ENCODE assay signal across 15 cellular contexts in the genomic region with DNA sequence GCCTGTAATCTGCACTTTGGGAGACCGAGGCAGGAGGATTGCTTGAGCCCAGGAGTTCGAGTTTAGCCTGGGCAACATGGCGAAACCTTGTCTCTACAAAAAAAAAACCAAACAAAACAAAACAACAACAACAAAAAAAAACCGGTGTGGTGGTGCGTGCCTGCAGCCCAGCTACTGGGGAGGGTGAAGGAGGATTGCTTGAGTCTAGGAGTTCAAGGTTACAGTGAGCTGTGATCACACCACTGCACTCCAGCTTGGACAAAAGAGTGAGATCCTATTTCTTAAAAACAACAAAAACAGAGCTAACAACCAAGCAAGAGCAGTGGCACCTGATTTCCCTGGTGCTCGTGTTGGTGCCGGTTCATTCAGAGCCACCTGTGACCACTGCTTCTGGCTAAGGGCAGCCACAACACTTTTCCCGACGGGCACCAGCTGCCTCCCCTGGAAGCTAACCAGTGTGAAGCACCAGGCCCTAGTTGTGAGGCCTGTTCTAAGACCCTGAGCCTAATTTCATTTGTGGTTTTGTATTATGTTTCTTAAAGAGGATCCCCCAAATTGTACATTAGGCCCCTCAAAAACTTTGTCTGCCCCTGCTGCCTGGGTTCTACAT. TPM values are rescaled to one million over a fixed set of nuclear protein-coding genes. Genes with fewer than 3 reads are reported as not detected.
DNase-seq lines count a peak whose midpoint lies in the region; ATAC-seq and TF ChIP-seq lines count a peak whose summit lies in the region.
"Had no signal": no experiment of that assay in that cellular context is flagged by ENCODE, and none has a peak within 500 bp of the region (broad histone marks: within the 10 kb centered on the region; RNA-seq: fewer than 3 reads in every experiment).

No MANE protein-coding gene starts in this region.

- H3K36me3 Mint-ChIP-seq in activated naive CD8-positive, alpha-beta T cell = no peaks in the 10 kb centered on the region
- H3K36me3 Mint-ChIP-seq in activated naive CD8-positive, alpha-beta T cell treated with anti-CD3 and anti-CD28 coated beads for 36 hours = peaks cover 2% of the 10 kb centered on the region
- H3K36me3 Mint-ChIP-seq in neural progenitor cell = peaks cover 4% of the 10 kb centered on the region

- intact Hi-C loops in colonic mucosa (cut with DNase I) = no loop called here

- no peak overlapping the region for H3K4me2 ChIP-seq in neural progenitor cell
- H3K4me2 ChIP-seq: A549 had no signal

- H2AFZ ChIP-seq in neural progenitor cell (replicated peaks) = no peak overlapping the region

- H3K27me3 ChIP-seq in neural progenitor cell = peaks cover 10% of the 10 kb centered on the region
- H3K27me3 ChIP-seq in colonic mucosa = no peaks in the 10 kb centered on the region

- DNase-seq in activated naive CD8-positive, alpha-beta T cell treated with anti-CD3 and anti-CD28 coated beads for 36 hours = no peak
- no peak for DNase-seq in epithelial cell of proximal tubule (ENCODE audit: low read depth)
- DNase-seq in neural progenitor cell (ENCODE audit: low spot score) = peak; percentile 3
- DNase-seq in HEK293T (ENCODE audit: extremely low spot score) = no peak
- DNase-seq in colonic mucosa = no peak
- no peak for DNase-seq in erythroblast (lab: John Stamatoyannopoulos, UW)
- DNase-seq: activated CD8-positive, alpha-beta memory T cell treated with anti-CD3 and anti-CD28 coated beads for 24 hours; activated effector memory CD4-positive, alpha-beta T cell treated with Interleukin-2 at 50 U/mL for 16 hours; NCI-H1930; NCI-H524 treated with DMSO at 0.1 percent for 48 hours; stimulated activated naive CD4-positive, alpha-beta T cell had no signal

- H3K4me3 Mint-ChIP-seq in activated naive CD8-positive, alpha-beta T cell = peak overlapping the region; percentile 12
- no peak overlapping the region for H3K4me3 Mint-ChIP-seq in activated naive CD8-positive, alpha-beta T cell treated with anti-CD3 and anti-CD28 coated beads for 36 hours
- H3K4me3 Mint-ChIP-seq in neural progenitor cell = peak overlapping the region; percentile 49

- H3K9me3 ChIP-seq in neural progenitor cell (ENCODE audit: low read depth) = no peaks in the 10 kb centered on the region
- H3K9me3 ChIP-seq in colonic mucosa = no peaks in the 10 kb centered on the region
- H3K9me3 ChIP-seq: A549 had no signal

- ATAC-seq in GM21717 (IDR thresholded peaks at IDR 0.05; ENCODE audit: unreplicated experiment) = no peak

- H3K9me3 Mint-ChIP-seq in activated naive CD8-positive, alpha-beta T cell (ENCODE audit: low read depth) = no peaks in the 10 kb centered on the region
- H3K9me3 Mint-ChIP-seq in activated naive CD8-positive, alpha-beta T cell treated with anti-CD3 and anti-CD28 coated beads for 36 hours = no peaks in the 10 kb centered on the region
- no peaks in the 10 kb centered on the region for H3K9me3 Mint-ChIP-seq in neural progenitor cell

- H3K4me3 ChIP-seq in epithelial cell of proximal tubule (ENCODE audit: low read depth, low read length) (peak overlapping the region; percentile 69), neural progenitor cell (no peak overlapping the region), colonic mucosa (no peak overlapping the region)
- H3K4me3 ChIP-seq: A549 had no signal

- no peaks in the 10 kb centered on the region for H3K36me3 ChIP-seq in neural progenitor cell
- H3K36me3 ChIP-seq in colonic mucosa = no peaks in the 10 kb centered on the region

- peaks cover 14% of the 10 kb centered on the region for H3K4me1 Mint-ChIP-seq in activated naive CD8-positive, alpha-beta T cell (ENCODE audit: low read depth)
- peaks cover 11% of the 10 kb centered on the region for H3K4me1 Mint-ChIP-seq in activated naive CD8-positive, alpha-beta T cell treated with anti-CD3 and anti-CD28 coated beads for 36 hours
- H3K4me1 Mint-ChIP-seq in neural progenitor cell = peaks cover 6% of the 10 kb centered on the region

- peaks cover 2% of the 10 kb centered on the region for H3K27me3 Mint-ChIP-seq in activated naive CD8-positive, alpha-beta T cell
- H3K27me3 Mint-ChIP-seq in activated naive CD8-positive, alpha-beta T cell treated with anti-CD3 and anti-CD28 coated beads for 36 hours = peaks cover 16% of the 10 kb centered on the region
- peaks cover 11% of the 10 kb centered on the region for H3K27me3 Mint-ChIP-seq in neural progenitor cell (ENCODE audit: insufficient read depth, low read depth)

- no peak for TF ChIP-seq CTCF in epithelial cell of proximal tubule (conservative IDR thresholded peaks at IDR 0.05; ENCODE audit: low read depth, low read length)
- TF ChIP-seq CTCF in neural progenitor cell (IDR thresholded peaks at IDR 0.05) = no peak
- TF ChIP-seq CTCF in colonic mucosa (IDR thresholded peaks at IDR 0.05) = no peak

- H3F3A ChIP-seq in neural progenitor cell (ENCODE audit: low read depth) = peaks cover 25% of the 10 kb centered on the region

- no peak for TF ChIP-seq POLR2A in erythroblast (IDR thresholded peaks at IDR 0.05; ENCODE audit: low read length)

- no peak overlapping the region for H3K27ac Mint-ChIP-seq in activated naive CD8-positive, alpha-beta T cell
- no peak overlapping the region for H3K27ac Mint-ChIP-seq in activated naive CD8-positive, alpha-beta T cell treated with anti-CD3 and anti-CD28 coated beads for 36 hours
- H3K27ac Mint-ChIP-seq in neural progenitor cell = no peak overlapping the region

- CTCF ChIA-PET in HEK293T (lab: Yijun Ruan, JAX) = no interaction called here

- H3K9ac ChIP-seq in neural progenitor cell (no peak overlapping the region), colonic mucosa (ENCODE audit: low read depth in 2 of 2, low read length in 2 of 2) (no peak overlapping the region)

- H3K79me2 ChIP-seq in neural progenitor cell (ENCODE audit: low read depth) = no peaks in the 10 kb centered on the region

- POLR2A ChIA-PET in HEK293T (lab: Yijun Ruan, JAX) = no interaction called here

- no peaks in the 10 kb centered on the region for H4K20me1 ChIP-seq in neural progenitor cell (ENCODE audit: low read depth)

- H3K27ac ChIP-seq in neural progenitor cell (no peak overlapping the region), colonic mucosa (no peak overlapping the region)
- H3K27ac ChIP-seq: A549 had no signal

- H3K4me1 ChIP-seq in neural progenitor cell (peaks cover 10% of the 10 kb centered on the region), colonic mucosa (no peaks in the 10 kb centered on the region)

TF ChIP-seq in HEK293T, 16 proteins besides CTCF, POLR2A, EP300 and RAD21:
- no peak for TF ChIP-seq FOXA1 (IDR thresholded peaks at IDR 0.05)
- TF ChIP-seq L3MBTL2 (conservative IDR thresholded peaks at IDR 0.05) = no peak
- TF ChIP-seq FOXK2 (IDR thresholded peaks at IDR 0.05) = no peak
- TF ChIP-seq BHLHE40 (IDR thresholded peaks at IDR 0.05; ENCODE audit: borderline replicate concordance) = no peak
- TF ChIP-seq NFRKB (IDR thresholded peaks at IDR 0.05) = no peak

RNA-seq across cellular contexts. Expression of gene AOX1, which starts 1.3 kb away (rescaled TPM):
- total RNA-seq in activated naive CD8-positive, alpha-beta T cell treated with anti-CD3 and anti-CD28 coated beads for 36 hours = under 1 TPM in 1 of 2 experiments, not detected in 1; 0.19 TPM
- total RNA-seq in epithelial cell of proximal tubule = 6.6 and 16.8 TPM in 2 replicates
- total RNA-seq in neural progenitor cell (ENCODE audit: low replicate concordance) = 5.7 and 6.2 TPM in 2 replicates
- total RNA-seq in colonic mucosa = 1 to 10 TPM; 2.9 to 3.3 TPM
- total RNA-seq: HT-29 had no signal
